ENCODE assay signal across 27 cellular contexts in the genomic region with DNA sequence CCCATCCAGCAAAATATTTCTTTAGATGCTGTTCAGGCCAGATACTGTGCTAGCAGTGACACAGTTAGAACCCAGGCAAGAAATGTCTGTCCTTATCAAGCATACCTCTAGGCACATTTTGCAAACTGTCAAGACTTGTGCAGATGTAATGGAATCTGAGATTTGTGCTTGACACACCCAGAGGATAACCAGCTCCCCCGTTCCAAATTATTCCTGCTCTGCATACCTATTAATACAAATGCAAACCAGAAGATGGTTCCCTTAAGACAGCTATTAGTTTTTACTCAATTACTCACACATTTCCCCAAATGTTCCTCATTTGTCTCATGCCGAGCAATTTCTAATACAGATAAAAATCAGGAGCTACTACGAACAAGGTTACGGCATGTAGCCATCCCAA.
"Had no signal": no experiment of that assay in that cellular context is flagged by ENCODE, and none has a peak within 500 bp of the region (broad histone marks: within the 10 kb centered on the region; RNA-seq: fewer than 3 reads in every experiment).

No MANE protein-coding gene starts in this region.

- H3K27ac Mint-ChIP-seq: naive B cell; natural killer cell; nephron progenitor cell; neural progenitor cell; progenitor cell of endocrine pancreas; stimulated activated naive CD8-positive, alpha-beta T cell treated with anti-CD3 and anti-CD28 coated beads, Interleukin-15, Interleukin-2, amounts not matched to agents 100 ng/mL and 50 ng/mL, for 24 hours had no signal

- H3K4me3 Mint-ChIP-seq: naive B cell; natural killer cell; nephron progenitor cell; neural progenitor cell; stimulated activated effector memory CD8-positive, alpha-beta T cell treated with anti-CD3 and anti-CD28 coated beads, Interleukin-12 subunit alpha, Interleukin-12 subunit beta, amount 100 ng/mL, for 72 hours; stimulated activated naive CD8-positive, alpha-beta T cell treated with anti-CD3 and anti-CD28 coated beads, Interleukin-15, Interleukin-2, amounts not matched to agents 100 ng/mL and 50 ng/mL, for 24 hours had no signal

- H3K4me2 ChIP-seq: neural progenitor cell had no signal

- H3K4me1 Mint-ChIP-seq: naive B cell had no signal

- H3K9ac ChIP-seq: neural progenitor cell had no signal

- H3K27me3 ChIP-seq: left lung, neural progenitor cell, neutrophil, ovary, spleen, tibial nerve, upper lobe of left lung, vagina had no signal

- H3K9me3 ChIP-seq: left lung, lower lobe of right lung, neutrophil, ovary, spleen, tibial nerve, upper lobe of left lung, vagina had no signal

- H3K9me3 Mint-ChIP-seq: naive B cell; natural killer cell; nephron progenitor cell; stimulated activated effector memory CD8-positive, alpha-beta T cell treated with anti-CD3 and anti-CD28 coated beads, Interleukin-12 subunit alpha, Interleukin-12 subunit beta, amount 100 ng/mL, for 72 hours; stimulated activated naive CD8-positive, alpha-beta T cell treated with anti-CD3 and anti-CD28 coated beads, Interleukin-15, Interleukin-2, amounts not matched to agents 100 ng/mL and 50 ng/mL, for 24 hours had no signal

- H3K4me1 ChIP-seq: neural progenitor cell had no signal

- DNase-seq: hippocampal formation; kidney; left colon; left lung; lower lobe of right lung; mammary epithelial cell; mesenchymal stem cell; naive B cell; natural killer cell; nephron progenitor cell; occipital lobe; ovary; retina; right cardiac atrium; spleen; stimulated activated CD4-positive, alpha-beta T cell treated with anti-CD3 and anti-CD28 coated beads, Interleukin-4, amount 100 ng/mL, for 24 hours; stimulated activated naive CD4-positive, alpha-beta T cell; upper lobe of left lung had no signal

- ATAC-seq: left colon; left lung; lower lobe of right lung; natural killer cell; right cardiac atrium; sciatic nerve; stimulated activated effector memory CD8-positive, alpha-beta T cell treated with anti-CD3 and anti-CD28 coated beads, Interleukin-12 subunit alpha, Interleukin-12 subunit beta, amount 100 ng/mL, for 72 hours had no signal

- H3K36me3 Mint-ChIP-seq: naive B cell, natural killer cell had no signal

- H3K27me3 Mint-ChIP-seq: naive B cell; progenitor cell of endocrine pancreas; stimulated activated naive CD8-positive, alpha-beta T cell treated with anti-CD3 and anti-CD28 coated beads, Interleukin-15, Interleukin-2, amounts not matched to agents 100 ng/mL and 50 ng/mL, for 24 hours had no signal

- H3K36me3 ChIP-seq: lower lobe of right lung, neural progenitor cell, neutrophil, ovary, spleen, tibial nerve, upper lobe of left lung, vagina had no signal

- H3K4me3 ChIP-seq: left lung, lower lobe of right lung, neural progenitor cell, ovary, skin epidermis, spleen, tibial nerve, upper lobe of left lung, vagina had no signal

- H2AFZ ChIP-seq: neural progenitor cell had no signal

- H3K27ac ChIP-seq: left lung, lower lobe of right lung, neural progenitor cell, neutrophil, ovary, spleen, tibial nerve, upper lobe of left lung, vagina had no signal
